ENCODE assay signal across 1 cellular context in genomic region chr1:232950197-232950918, GRCh38.
A peak's percentile ranks its signal among the peaks of the same experiment; 100 is the strongest.
TF ChIP-seq lines count a peak whose summit lies in the region.

A gene with protein sequence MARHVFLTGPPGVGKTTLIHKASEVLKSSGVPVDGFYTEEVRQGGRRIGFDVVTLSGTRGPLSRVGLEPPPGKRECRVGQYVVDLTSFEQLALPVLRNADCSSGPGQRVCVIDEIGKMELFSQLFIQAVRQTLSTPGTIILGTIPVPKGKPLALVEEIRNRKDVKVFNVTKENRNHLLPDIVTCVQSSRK (plus strand): TSS chr1:232950611. CDS start chr1:232950711, 100 bp downstream.

TF ChIP-seq in HEK293, 187 proteins besides CTCF, POLR2A, EP300 and RAD21 (continued from another document):
- TF ChIP-seq, protein P1, sequence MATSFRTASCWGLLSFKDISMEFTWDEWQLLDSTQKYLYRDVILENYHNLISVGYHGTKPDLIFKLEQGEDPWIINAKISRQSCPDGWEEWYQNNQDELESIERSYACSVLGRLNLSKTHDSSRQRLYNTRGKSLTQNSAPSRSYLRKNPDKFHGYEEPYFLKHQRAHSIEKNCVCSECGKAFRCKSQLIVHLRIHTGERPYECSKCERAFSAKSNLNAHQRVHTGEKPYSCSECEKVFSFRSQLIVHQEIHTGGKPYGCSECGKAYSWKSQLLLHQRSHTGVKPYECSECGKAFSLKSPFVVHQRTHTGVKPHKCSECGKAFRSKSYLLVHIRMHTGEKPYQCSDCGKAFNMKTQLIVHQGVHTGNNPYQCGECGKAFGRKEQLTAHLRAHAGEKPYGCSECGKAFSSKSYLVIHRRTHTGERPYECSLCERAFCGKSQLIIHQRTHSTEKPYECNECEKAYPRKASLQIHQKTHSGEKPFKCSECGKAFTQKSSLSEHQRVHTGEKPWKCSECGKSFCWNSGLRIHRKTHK (tag by site-specific recombination; IDR thresholded peaks at IDR 0.05), result no peak
- TF ChIP-seq GLI4 (tag by site-specific recombination; IDR thresholded peaks at IDR 0.05) (no peak), EGR2 (tag by site-specific recombination; IDR thresholded peaks at IDR 0.05; ENCODE audit: low read depth) (peak; percentile 56), ZBTB7A (tag by site-specific recombination; IDR thresholded peaks at IDR 0.05; ENCODE audit: low read depth) (peak; percentile 90), ZNF629 (tag by site-specific recombination; IDR thresholded peaks at IDR 0.05) (no peak; the same call in none of the 2 replicates), ZNF394 (tag by site-specific recombination; IDR thresholded peaks at IDR 0.05; ENCODE audit: borderline replicate concordance) (peak; percentile 50; the same call in 1 of the 2 replicates), ZNF488 (tag by site-specific recombination; IDR thresholded peaks at IDR 0.05) (no peak), ZNF433 (tag by site-specific recombination; IDR thresholded peaks at IDR 0.05; ENCODE audit: low read depth) (no peak), GFI1B (tag by site-specific recombination; IDR thresholded peaks at IDR 0.05) (no peak), INSM2 (tag by site-specific recombination; IDR thresholded peaks at IDR 0.05) (no peak), ZNF239 (tag by site-specific recombination; IDR thresholded peaks at IDR 0.05) (no peak), ZNF596 (tag by site-specific recombination; IDR thresholded peaks at IDR 0.05) (peak; percentile 39), SP2 (tag by site-specific recombination; IDR thresholded peaks at IDR 0.05) (peak; percentile 96), ZNF560 (tag by site-specific recombination; IDR thresholded peaks at IDR 0.05; ENCODE audit: borderline replicate concordance) (no peak), ZNF423 (tag by site-specific recombination; IDR thresholded peaks at IDR 0.05) (no peak), ZNF449 (tag by site-specific recombination; IDR thresholded peaks at IDR 0.05) (no peak), ZSCAN4 (tag by site-specific recombination; IDR thresholded peaks at IDR 0.05) (no peak), ZNF626 (tag by site-specific recombination; IDR thresholded peaks at IDR 0.05) (no peak), SP3 (tag by site-specific recombination; IDR thresholded peaks at IDR 0.05) (peak; percentile 96), ZNF707 (tag by site-specific recombination; IDR thresholded peaks at IDR 0.05) (no peak), GLIS1 (tag by site-specific recombination; IDR thresholded peaks at IDR 0.05) (no peak; the same call in 1 of the 2 replicates), ZNF776 (tag by site-specific recombination; IDR thresholded peaks at IDR 0.05; ENCODE audit: borderline replicate concordance) (no peak), ZNF518A (tag by site-specific recombination; conservative IDR thresholded peaks at IDR 0.05; ENCODE audit: low read depth) (peak; percentile 97), HOXC10 (CRISPR knock-in tag; IDR thresholded peaks at IDR 0.05) (no peak), ZNF23 (tag by site-specific recombination; IDR thresholded peaks at IDR 0.05; ENCODE audit: borderline replicate concordance) (no peak), ZNF704 (tag by site-specific recombination; IDR thresholded peaks at IDR 0.05) (no peak), ZBTB8A (tag by site-specific recombination; IDR thresholded peaks at IDR 0.05) (peak; percentile 24), ZNF658 (tag by site-specific recombination; IDR thresholded peaks at IDR 0.05) (no peak), ZNF701 (tag by site-specific recombination; IDR thresholded peaks at IDR 0.05) (no peak), TRIM28 (IDR thresholded peaks at IDR 0.05; ENCODE audit: borderline replicate concordance, low read length) (no peak), ZNF785 (tag by site-specific recombination; IDR thresholded peaks at IDR 0.05) (no peak), ZNF10 (tag by site-specific recombination; IDR thresholded peaks at IDR 0.05) (no peak), ZNF274 (IDR thresholded peaks at IDR 0.05; ENCODE audit: low read length) (no peak), ZNF274 (tag by site-specific recombination; IDR thresholded peaks at IDR 0.05; ENCODE audit: borderline replicate concordance) (no peak), MEIS1 (CRISPR knock-in tag; IDR thresholded peaks at IDR 0.05; ENCODE audit: borderline replicate concordance) (no peak), ZBTB17 (tag by site-specific recombination; IDR thresholded peaks at IDR 0.05) (0 out of 2 replicates have a peak, but pooled peaks have one; percentile 4), ZFP3 (tag by site-specific recombination; IDR thresholded peaks at IDR 0.05; ENCODE audit: low read depth) (no peak), ZNF157 (tag by site-specific recombination; IDR thresholded peaks at IDR 0.05) (no peak)
- TF ChIP-seq, protein P2, sequence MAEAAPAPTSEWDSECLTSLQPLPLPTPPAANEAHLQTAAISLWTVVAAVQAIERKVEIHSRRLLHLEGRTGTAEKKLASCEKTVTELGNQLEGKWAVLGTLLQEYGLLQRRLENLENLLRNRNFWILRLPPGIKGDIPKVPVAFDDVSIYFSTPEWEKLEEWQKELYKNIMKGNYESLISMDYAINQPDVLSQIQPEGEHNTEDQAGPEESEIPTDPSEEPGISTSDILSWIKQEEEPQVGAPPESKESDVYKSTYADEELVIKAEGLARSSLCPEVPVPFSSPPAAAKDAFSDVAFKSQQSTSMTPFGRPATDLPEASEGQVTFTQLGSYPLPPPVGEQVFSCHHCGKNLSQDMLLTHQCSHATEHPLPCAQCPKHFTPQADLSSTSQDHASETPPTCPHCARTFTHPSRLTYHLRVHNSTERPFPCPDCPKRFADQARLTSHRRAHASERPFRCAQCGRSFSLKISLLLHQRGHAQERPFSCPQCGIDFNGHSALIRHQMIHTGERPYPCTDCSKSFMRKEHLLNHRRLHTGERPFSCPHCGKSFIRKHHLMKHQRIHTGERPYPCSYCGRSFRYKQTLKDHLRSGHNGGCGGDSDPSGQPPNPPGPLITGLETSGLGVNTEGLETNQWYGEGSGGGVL (tag by site-specific recombination; IDR thresholded peaks at IDR 0.05), result no peak
- TF ChIP-seq, protein P3, sequence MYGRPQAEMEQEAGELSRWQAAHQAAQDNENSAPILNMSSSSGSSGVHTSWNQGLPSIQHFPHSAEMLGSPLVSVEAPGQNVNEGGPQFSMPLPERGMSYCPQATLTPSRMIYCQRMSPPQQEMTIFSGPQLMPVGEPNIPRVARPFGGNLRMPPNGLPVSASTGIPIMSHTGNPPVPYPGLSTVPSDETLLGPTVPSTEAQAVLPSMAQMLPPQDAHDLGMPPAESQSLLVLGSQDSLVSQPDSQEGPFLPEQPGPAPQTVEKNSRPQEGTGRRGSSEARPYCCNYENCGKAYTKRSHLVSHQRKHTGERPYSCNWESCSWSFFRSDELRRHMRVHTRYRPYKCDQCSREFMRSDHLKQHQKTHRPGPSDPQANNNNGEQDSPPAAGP (tag by site-specific recombination; IDR thresholded peaks at IDR 0.05), result peak; percentile 56; the same call in 1 of the 2 replicates
- TF ChIP-seq, protein P4, sequence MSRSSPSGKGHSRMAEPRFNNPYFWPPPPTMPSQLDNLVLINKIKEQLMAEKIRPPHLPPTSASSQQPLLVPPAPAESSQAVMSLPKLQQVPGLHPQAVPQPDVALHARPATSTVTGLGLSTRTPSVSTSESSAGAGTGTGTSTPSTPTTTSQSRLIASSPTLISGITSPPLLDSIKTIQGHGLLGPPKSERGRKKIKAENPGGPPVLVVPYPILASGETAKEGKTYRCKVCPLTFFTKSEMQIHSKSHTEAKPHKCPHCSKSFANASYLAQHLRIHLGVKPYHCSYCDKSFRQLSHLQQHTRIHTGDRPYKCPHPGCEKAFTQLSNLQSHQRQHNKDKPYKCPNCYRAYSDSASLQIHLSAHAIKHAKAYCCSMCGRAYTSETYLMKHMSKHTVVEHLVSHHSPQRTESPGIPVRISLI (tag by site-specific recombination; IDR thresholded peaks at IDR 0.05), result no peak
